In genomic region chr6:157021267-157022021, GRCh38 we compare ENCODE assay signal across 8 cellular contexts.
DNase-seq lines count a peak whose midpoint lies in the region; ATAC-seq and TF ChIP-seq lines count a peak whose summit lies in the region.

No MANE protein-coding gene starts in this region.

- TF ChIP-seq CTCF in GM13976 (IDR thresholded peaks at IDR 0.05; ENCODE audit: borderline replicate concordance, control extremely low read depth, extremely low read depth, insufficient read depth, missing control alignments) (peak; percentile 31), left ventricle myocardium inferior (IDR thresholded peaks at IDR 0.05; ENCODE audit: borderline replicate concordance) (peak; percentile 57), psoas muscle (IDR thresholded peaks at IDR 0.05) (peak; percentile 53)

- H3K27ac ChIP-seq in left ventricle myocardium inferior (replicated peaks) (peak overlapping the region; percentile 99), psoas muscle (peak overlapping the region; percentile 100), urinary bladder (ENCODE audit: low read depth) (peak overlapping the region; percentile 98)

- in situ Hi-C loops in GM13976 (cut with MboI; ENCODE audit: low sequenced_read_pairs, unreplicated experiment) = loop anchor here (10.0 kb wide), 1 partner anchor 237 kb away; no protein-coding TSS in a partner anchor

- 0 to 1% (median 0%) methylated on average over 76 to 92 of the region's 92 CpGs for WGBS in psoas muscle, 3 donors
- under 1% methylated on average over 92 of the region's 92 CpGs for WGBS in urinary bladder

- ATAC-seq in HG02623 (IDR thresholded peaks at IDR 0.05; ENCODE audit: unreplicated experiment) (peak; percentile 71), T-cell (replicated peaks in 1 of 4) (peak; percentile 83 to 87 (median 86)), psoas muscle (peak; percentile 84 to 90 (median 88))

- H3K4me1 ChIP-seq in left ventricle myocardium inferior (peaks cover 65% of the 10 kb centered on the region), psoas muscle (peaks cover 48% of the 10 kb centered on the region), urinary bladder (ENCODE audit: insufficient read depth) (no peaks in the 10 kb centered on the region)

- DNase-seq in GM13976 (ENCODE audit: low spot score) (peak; percentile 90), NCI-H1048 (lab: John Stamatoyannopoulos, UW) (peak; percentile 67), T-cell (peak; percentile 78 to 92 (median 88)), amniotic epithelial cell (ENCODE audit: low read depth) (peak; percentile 81), left ventricle myocardium inferior (peak; percentile 94), psoas muscle (peak; percentile 94 to 95)

- POLR2A ChIA-PET in T-cell (lab: Charles Lee) = interaction anchor here (0.7 to 0.8 kb wide), 2 partner anchors 77 to 242 kb away, joined by 3 to 6 read pairs; no protein-coding TSS in a partner anchor

- H3K36me3 ChIP-seq in left ventricle myocardium inferior (no peaks in the 10 kb centered on the region), psoas muscle (ENCODE audit: insufficient read depth in 1 of 2, low read depth in 1 of 2) (no peaks in the 10 kb centered on the region), urinary bladder (ENCODE audit: insufficient read depth) (no peaks in the 10 kb centered on the region)

- intact Hi-C loops in left ventricle myocardium inferior (cut with micrococcal nuclease) (loop anchor here (5.0 kb wide), 1 partner anchor 239 kb away; no protein-coding TSS in a partner anchor), psoas muscle (cut with DNase I) (loop anchor here (2.0 to 10.0 kb wide), 4 partner anchors 239 to 1697 kb away; no protein-coding TSS in a partner anchor)

- CTCF ChIA-PET in T-cell (lab: Charles Lee) = interaction anchor here (0.6 to 1.7 kb wide), 4 partner anchors 11 to 209 kb away, joined by 3 to 7 read pairs (median 3); no protein-coding TSS in a partner anchor

- peak overlapping the region; percentile 88 to 95 (median 93) for H3K4me3 Mint-ChIP-seq in T-cell

- no peaks in the 10 kb centered on the region for H3K9me3 Mint-ChIP-seq in T-cell

- H3K9me3 ChIP-seq in left ventricle myocardium inferior (replicated peaks) (peaks cover 7% of the 10 kb centered on the region), psoas muscle (no peaks in the 10 kb centered on the region)

- peaks cover 53 to 69% (median 65%) of the 10 kb centered on the region in 3 donors for H3K4me1 Mint-ChIP-seq in T-cell

- H3K27me3 Mint-ChIP-seq in T-cell = no peaks in the 10 kb centered on the region

- H3K4me3 ChIP-seq in left ventricle myocardium inferior (peak overlapping the region; percentile 89), psoas muscle (peak overlapping the region; percentile 84), urinary bladder (ENCODE audit: low read depth, low read length) (peak overlapping the region; percentile 55)

- no peaks in the 10 kb centered on the region for H3K27me3 ChIP-seq in left ventricle myocardium inferior (ENCODE audit: low read depth)
- no peaks in the 10 kb centered on the region for H3K27me3 ChIP-seq in psoas muscle (ENCODE audit: insufficient read depth in 3 of 3, low read length in 2 of 3)

- H3K27ac Mint-ChIP-seq in T-cell = peak overlapping the region; percentile 97 to 99

- no peaks in the 10 kb centered on the region for H3K36me3 Mint-ChIP-seq in T-cell

Comparison
In these comparisons a context has a peak if more than half of its experiments do, and no peak if none do; other contexts are left out.
1. Peak in every context shown above with its lines: DNase-seq, ATAC-seq, H3K4me3 ChIP-seq and H3K27ac ChIP-seq.